ENCODE assay signal across 1 cellular context in the genomic region with DNA sequence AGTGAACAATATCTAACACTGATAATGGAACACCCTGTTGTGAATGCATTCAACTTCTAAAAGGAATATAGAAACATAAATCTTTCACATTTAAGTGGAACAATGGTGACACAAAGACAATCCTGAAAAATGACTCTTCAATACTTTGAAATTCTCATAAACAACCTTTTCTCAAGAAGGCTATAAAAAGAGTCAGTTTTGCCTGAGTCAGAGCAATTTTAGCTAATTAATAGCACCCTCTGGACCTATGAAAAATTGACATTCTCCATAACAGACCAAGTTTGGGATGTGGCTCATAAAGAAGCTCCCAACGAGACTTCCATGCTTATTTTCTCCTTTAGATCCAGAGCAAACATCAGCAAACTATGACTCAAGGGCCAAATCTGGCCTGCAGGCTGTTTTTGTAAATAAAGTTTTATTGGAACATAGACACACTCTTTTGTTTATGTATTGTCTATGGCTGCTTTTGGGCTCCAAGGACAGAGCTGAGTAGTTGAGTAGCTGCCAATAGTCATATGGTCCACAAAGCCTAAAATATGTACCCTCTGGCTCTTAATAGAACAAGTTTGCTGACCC.
A peak's percentile ranks its signal among the peaks of the same experiment; 100 is the strongest.
TF ChIP-seq lines count a peak whose summit lies in the region.

No MANE protein-coding gene starts in this region.

TF ChIP-seq in K562, 482 proteins besides CTCF, POLR2A, EP300 and RAD21 (continued from another document):
- TF ChIP-seq, protein P1, sequence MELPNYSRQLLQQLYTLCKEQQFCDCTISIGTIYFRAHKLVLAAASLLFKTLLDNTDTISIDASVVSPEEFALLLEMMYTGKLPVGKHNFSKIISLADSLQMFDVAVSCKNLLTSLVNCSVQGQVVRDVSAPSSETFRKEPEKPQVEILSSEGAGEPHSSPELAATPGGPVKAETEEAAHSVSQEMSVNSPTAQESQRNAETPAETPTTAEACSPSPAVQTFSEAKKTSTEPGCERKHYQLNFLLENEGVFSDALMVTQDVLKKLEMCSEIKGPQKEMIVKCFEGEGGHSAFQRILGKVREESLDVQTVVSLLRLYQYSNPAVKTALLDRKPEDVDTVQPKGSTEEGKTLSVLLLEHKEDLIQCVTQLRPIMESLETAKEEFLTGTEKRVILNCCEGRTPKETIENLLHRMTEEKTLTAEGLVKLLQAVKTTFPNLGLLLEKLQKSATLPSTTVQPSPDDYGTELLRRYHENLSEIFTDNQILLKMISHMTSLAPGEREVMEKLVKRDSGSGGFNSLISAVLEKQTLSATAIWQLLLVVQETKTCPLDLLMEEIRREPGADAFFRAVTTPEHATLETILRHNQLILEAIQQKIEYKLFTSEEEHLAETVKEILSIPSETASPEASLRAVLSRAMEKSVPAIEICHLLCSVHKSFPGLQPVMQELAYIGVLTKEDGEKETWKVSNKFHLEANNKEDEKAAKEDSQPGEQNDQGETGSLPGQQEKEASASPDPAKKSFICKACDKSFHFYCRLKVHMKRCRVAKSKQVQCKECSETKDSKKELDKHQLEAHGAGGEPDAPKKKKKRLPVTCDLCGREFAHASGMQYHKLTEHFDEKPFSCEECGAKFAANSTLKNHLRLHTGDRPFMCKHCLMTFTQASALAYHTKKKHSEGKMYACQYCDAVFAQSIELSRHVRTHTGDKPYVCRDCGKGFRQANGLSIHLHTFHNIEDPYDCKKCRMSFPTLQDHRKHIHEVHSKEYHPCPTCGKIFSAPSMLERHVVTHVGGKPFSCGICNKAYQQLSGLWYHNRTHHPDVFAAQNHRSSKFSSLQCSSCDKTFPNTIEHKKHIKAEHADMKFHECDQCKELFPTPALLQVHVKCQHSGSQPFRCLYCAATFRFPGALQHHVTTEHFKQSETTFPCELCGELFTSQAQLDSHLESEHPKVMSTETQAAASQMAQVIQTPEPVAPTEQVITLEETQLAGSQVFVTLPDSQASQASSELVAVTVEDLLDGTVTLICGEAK (IDR thresholded peaks at IDR 0.05) = peak; percentile 97
- TF ChIP-seq, protein P1 (CRISPR knock-in tag; IDR thresholded peaks at IDR 0.05) = peak; percentile 97
